Comparison of ENCODE assay signal across 1 cellular context in genomic region chr4:1166509-1167243, GRCh38.
TF ChIP-seq lines count a peak whose summit lies in the region.

No MANE protein-coding gene starts in this region.

TF ChIP-seq in GM23338, 12 proteins besides CTCF, POLR2A, EP300 and RAD21 (continued from another document):
- TF ChIP-seq, protein P1, sequence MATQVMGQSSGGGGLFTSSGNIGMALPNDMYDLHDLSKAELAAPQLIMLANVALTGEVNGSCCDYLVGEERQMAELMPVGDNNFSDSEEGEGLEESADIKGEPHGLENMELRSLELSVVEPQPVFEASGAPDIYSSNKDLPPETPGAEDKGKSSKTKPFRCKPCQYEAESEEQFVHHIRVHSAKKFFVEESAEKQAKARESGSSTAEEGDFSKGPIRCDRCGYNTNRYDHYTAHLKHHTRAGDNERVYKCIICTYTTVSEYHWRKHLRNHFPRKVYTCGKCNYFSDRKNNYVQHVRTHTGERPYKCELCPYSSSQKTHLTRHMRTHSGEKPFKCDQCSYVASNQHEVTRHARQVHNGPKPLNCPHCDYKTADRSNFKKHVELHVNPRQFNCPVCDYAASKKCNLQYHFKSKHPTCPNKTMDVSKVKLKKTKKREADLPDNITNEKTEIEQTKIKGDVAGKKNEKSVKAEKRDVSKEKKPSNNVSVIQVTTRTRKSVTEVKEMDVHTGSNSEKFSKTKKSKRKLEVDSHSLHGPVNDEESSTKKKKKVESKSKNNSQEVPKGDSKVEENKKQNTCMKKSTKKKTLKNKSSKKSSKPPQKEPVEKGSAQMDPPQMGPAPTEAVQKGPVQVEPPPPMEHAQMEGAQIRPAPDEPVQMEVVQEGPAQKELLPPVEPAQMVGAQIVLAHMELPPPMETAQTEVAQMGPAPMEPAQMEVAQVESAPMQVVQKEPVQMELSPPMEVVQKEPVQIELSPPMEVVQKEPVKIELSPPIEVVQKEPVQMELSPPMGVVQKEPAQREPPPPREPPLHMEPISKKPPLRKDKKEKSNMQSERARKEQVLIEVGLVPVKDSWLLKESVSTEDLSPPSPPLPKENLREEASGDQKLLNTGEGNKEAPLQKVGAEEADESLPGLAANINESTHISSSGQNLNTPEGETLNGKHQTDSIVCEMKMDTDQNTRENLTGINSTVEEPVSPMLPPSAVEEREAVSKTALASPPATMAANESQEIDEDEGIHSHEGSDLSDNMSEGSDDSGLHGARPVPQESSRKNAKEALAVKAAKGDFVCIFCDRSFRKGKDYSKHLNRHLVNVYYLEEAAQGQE (IDR thresholded peaks at IDR 0.05; ENCODE audit: unreplicated experiment): no peak
- no peak for TF ChIP-seq JUNB (IDR thresholded peaks at IDR 0.05; ENCODE audit: unreplicated experiment)
